In the genomic region with DNA sequence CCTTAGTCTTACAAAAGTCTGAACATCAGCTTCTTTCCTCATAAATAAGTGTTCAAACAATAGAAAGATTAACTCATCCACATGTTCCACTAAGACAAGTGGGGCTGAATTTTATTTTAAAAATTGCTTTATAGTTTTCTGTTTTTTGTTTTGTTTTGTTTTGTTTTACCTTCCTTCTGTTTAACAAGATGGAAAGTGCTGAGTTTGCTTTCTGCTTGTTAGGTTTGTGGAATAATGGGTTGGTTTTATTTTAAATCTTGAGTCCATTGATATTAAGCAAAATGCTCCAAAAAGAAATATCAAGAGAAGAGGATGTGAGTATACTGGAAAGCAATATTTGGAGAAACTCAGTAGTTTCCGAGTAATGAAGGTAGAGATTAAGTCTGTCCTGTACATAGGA, we compare ENCODE assay signal across 28 cellular contexts.
"Had no signal": no experiment of that assay in that cellular context is flagged by ENCODE, and none has a peak within 500 bp of the region (broad histone marks: within the 10 kb centered on the region; RNA-seq: fewer than 3 reads in every experiment).

No MANE protein-coding gene starts in this region.

- H3K9ac ChIP-seq: neural progenitor cell, parathyroid adenoma had no signal

- H2AFZ ChIP-seq: neural progenitor cell, parathyroid adenoma had no signal

- H3K79me2 ChIP-seq: parathyroid adenoma had no signal

- H3K4me1 ChIP-seq: neural progenitor cell, parathyroid adenoma, psoas muscle, spleen, suprapubic skin, testis, tibial artery, transverse colon, upper lobe of right lung, uterus had no signal

- H3K9me3 ChIP-seq: ovary, psoas muscle, suprapubic skin, testis, tibial artery, transverse colon, upper lobe of right lung, uterus had no signal

- ATAC-seq: natural killer cell; psoas muscle; right cardiac atrium; sciatic nerve; stimulated activated memory B cell treated with anti-CD40 and anti-IgM and Interleukin-4, amounts not matched to agents 10 μg/mL and 1 μg/mL and 100 μg/mL, for 72 hours; stimulated activated naive CD8-positive, alpha-beta T cell treated with anti-CD3 and anti-CD28 coated beads, Interleukin-15, amount 100 ng/mL, for 72 hours; stimulated activated naive CD8-positive, alpha-beta T cell treated with anti-CD3 and anti-CD28 coated beads, Interleukin-15, Interleukin-2, amounts not matched to agents 100 U/mL and 50 U/mL, for 24 hours; upper lobe of right lung had no signal

- DNase-seq: natural killer cell; occipital lobe; ovary; posterior cingulate gyrus; psoas muscle; right cardiac atrium; spleen; stimulated activated CD4-positive, alpha-beta T cell treated with anti-CD3 and anti-CD28 coated beads, Interleukin-12 subunit alpha, Interleukin-12 subunit beta, amount 100 ng/mL, for 4 hours; stimulated activated CD4-positive, alpha-beta T cell treated with anti-CD3 and anti-CD28 coated beads, Interleukin-1b, Interleukin-23, amount 100 ng/mL, for 48 hours; stimulated activated CD4-positive, alpha-beta T cell treated with anti-CD3 and anti-CD28 coated beads, Interleukin-4, amount 100 ng/mL, for 1 hour; stimulated activated CD4-positive, alpha-beta T cell treated with anti-CD3 and anti-CD28 coated beads, Interleukin-4, amount 100 ng/mL, for 4 hours; stimulated activated CD8-positive, alpha-beta memory T cell treated with anti-CD3 and anti-CD28 coated beads, Interleukin-4, amount 100 ng/mL, for 48 hours; stimulated activated naive CD4-positive, alpha-beta T cell; stimulated activated naive CD8-positive, alpha-beta T cell treated with anti-CD3 and anti-CD28 coated beads, Interleukin-15, amount 100 ng/mL, for 72 hours; stimulated activated naive CD8-positive, alpha-beta T cell treated with anti-CD3 and anti-CD28 coated beads, Interleukin-15, Interleukin-2, amounts not matched to agents 100 U/mL and 50 U/mL, for 24 hours; substantia nigra; testis; tibial artery; transverse colon; upper lobe of right lung; uterus had no signal

- H3K4me3 ChIP-seq: neural progenitor cell, ovary, psoas muscle, skin epidermis, smooth muscle cell, spleen, suprapubic skin, testis, tibial artery, transverse colon, upper lobe of right lung, uterus had no signal

- H3K27me3 ChIP-seq: neural progenitor cell, ovary, spleen, suprapubic skin, testis, tibial artery, transverse colon, upper lobe of right lung, uterus had no signal

- H3K36me3 ChIP-seq: neural progenitor cell, ovary, spleen, suprapubic skin, tibial artery, transverse colon, upper lobe of right lung, uterus had no signal

- H3K27ac ChIP-seq: neural progenitor cell, ovary, parathyroid adenoma, psoas muscle, skin epidermis, spleen, suprapubic skin, testis, tibial artery, transverse colon, upper lobe of right lung, uterus had no signal

- H3K4me2 ChIP-seq: neural progenitor cell, smooth muscle cell had no signal
